In the genomic region with DNA sequence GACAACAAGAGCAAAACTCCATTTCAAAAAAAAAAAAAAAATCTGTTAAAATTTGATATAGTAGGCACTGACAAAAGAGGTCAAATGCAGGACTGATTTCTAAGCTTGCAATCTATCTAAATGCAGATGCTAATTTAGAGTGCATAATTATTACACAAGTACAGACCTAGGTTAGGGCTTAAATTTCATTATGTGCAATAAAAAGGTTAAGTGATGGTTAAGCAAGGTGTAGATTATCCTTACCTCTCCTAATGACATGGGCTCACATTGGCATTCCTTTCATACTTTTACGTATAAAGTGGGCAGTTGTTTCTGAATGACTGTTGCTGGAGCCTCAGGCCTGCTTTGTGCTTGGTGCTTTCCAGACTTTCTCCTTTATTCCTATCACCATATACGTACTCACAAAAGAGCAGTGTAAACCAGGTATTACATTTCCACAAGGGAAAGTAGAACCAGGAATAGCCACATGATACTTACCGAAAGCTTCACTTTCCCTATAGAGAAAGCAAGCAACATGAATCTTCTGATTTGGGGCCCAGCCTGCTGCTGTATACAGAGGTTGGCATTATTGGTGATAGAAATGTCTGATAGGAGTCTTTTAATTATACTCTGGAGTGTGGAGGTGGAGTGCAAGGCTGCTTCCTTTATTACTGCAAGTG, we compare ENCODE assay signal across 16 cellular contexts. TPM values are rescaled to one million over a fixed set of nuclear protein-coding genes. Genes with fewer than 3 reads are reported as not detected.
A peak's percentile ranks its signal among the peaks of the same experiment; 100 is the strongest.
DNase-seq lines count a peak whose midpoint lies in the region; ATAC-seq and TF ChIP-seq lines count a peak whose summit lies in the region.
"Had no signal": no experiment of that assay in that cellular context is flagged by ENCODE, and none has a peak within 500 bp of the region (broad histone marks: within the 10 kb centered on the region; RNA-seq: fewer than 3 reads in every experiment).

No MANE protein-coding gene starts in this region.

- no peak overlapping the region for H3K27ac Mint-ChIP-seq in MCF 10A (ENCODE audit: low read depth, unreplicated experiment)
- H3K27ac Mint-ChIP-seq in T-helper 2 cell treated with Interferon-gamma antibody and Interleukin-4, amounts not matched to agents 5 μg/mL and 100 μg/mL, for 36 hours: peak overlapping the region; percentile 72

- peaks cover 64% of the 10 kb centered on the region for H3K79me2 ChIP-seq in fibroblast of lung (ENCODE audit: control insufficient read depth, insufficient read depth, low read length)

- H3K4me1 ChIP-seq in breast epithelium (peaks cover 3 to 25% of the 10 kb centered on the region in 2 donors), fibroblast of lung (ENCODE audit: control insufficient read depth, extremely low read depth, insufficient read depth, low read length) (peaks cover 11% of the 10 kb centered on the region), BE2C (peaks cover 5% of the 10 kb centered on the region)

- peaks cover 67% of the 10 kb centered on the region for H3K36me3 Mint-ChIP-seq in MCF 10A (ENCODE audit: insufficient read depth, unreplicated experiment)
- H3K36me3 Mint-ChIP-seq in T-helper 2 cell treated with Interferon-gamma antibody and Interleukin-4, amounts not matched to agents 5 μg/mL and 100 μg/mL, for 36 hours (ENCODE audit: low read depth): peaks cover 27% of the 10 kb centered on the region

- no peaks in the 10 kb centered on the region for H3K9me3 Mint-ChIP-seq in MCF 10A (ENCODE audit: unreplicated experiment)
- no peaks in the 10 kb centered on the region for H3K9me3 Mint-ChIP-seq in T-helper 2 cell treated with Interferon-gamma antibody and Interleukin-4, amounts not matched to agents 5 μg/mL and 100 μg/mL, for 36 hours

- H3K27me3 Mint-ChIP-seq in MCF 10A (ENCODE audit: insufficient read depth, unreplicated experiment): no peaks in the 10 kb centered on the region
- no peaks in the 10 kb centered on the region for H3K27me3 Mint-ChIP-seq in T-helper 2 cell treated with Interferon-gamma antibody and Interleukin-4, amounts not matched to agents 5 μg/mL and 100 μg/mL, for 36 hours (ENCODE audit: low read depth)

- ATAC-seq in left lobe of liver (no peak), HG03139 (IDR thresholded peaks at IDR 0.05; ENCODE audit: unreplicated experiment) (no peak)
- ATAC-seq: lower lobe of right lung had no signal

- TF ChIP-seq CTCF in MCF 10A (IDR thresholded peaks at IDR 0.05; ENCODE audit: unreplicated experiment) (no peak), breast epithelium (IDR thresholded peaks at IDR 0.05) (no peak), fibroblast of lung (conservative IDR thresholded peaks at IDR 0.05 in 1 of 2, IDR thresholded peaks at IDR 0.05 in 1 of 2; ENCODE audit: low read depth in 1 of 2, low read length in 2 of 2) (no peak), BE2C (IDR thresholded peaks at IDR 0.05; ENCODE audit: low read depth, low read length) (no peak)

- H3K27me3 ChIP-seq in breast epithelium (no peaks in the 10 kb centered on the region), fibroblast of lung (ENCODE audit: control insufficient read depth, insufficient read depth, low read length) (no peaks in the 10 kb centered on the region), BE2C (no peaks in the 10 kb centered on the region)
- H3K27me3 ChIP-seq: upper lobe of left lung had no signal

- H3K9ac ChIP-seq in fibroblast of lung (ENCODE audit: insufficient read depth, low read length): no peak overlapping the region
- H3K9ac ChIP-seq: KMS-11 had no signal

- no TSS peak for BruUV-seq in MCF 10A (replicated peaks; lab: Mats Ljungman, UMichigan)

- H3K4me3 Mint-ChIP-seq in MCF 10A (ENCODE audit: unreplicated experiment): peak overlapping the region; percentile 99
- H3K4me3 Mint-ChIP-seq in T-helper 2 cell treated with Interferon-gamma antibody and Interleukin-4, amounts not matched to agents 5 μg/mL and 100 μg/mL, for 36 hours: peak overlapping the region; percentile 57

- DNase-seq in MCF 10A (ENCODE audit: unreplicated experiment) (no peak), breast epithelium (ENCODE audit: low spot score in 2 of 2) (no peak), fibroblast of lung (ENCODE audit: low read depth in 2 of 2) (no peak), BE2C (no peak), left lobe of liver (ENCODE audit: low spot score) (no peak), COR-L47 (lab: John Stamatoyannopoulos, UW) (no peak)
- DNase-seq in T-helper 2 cell treated with Interferon-gamma antibody and Interleukin-4, amounts not matched to agents 5 μg/mL and 100 μg/mL, for 36 hours (ENCODE audit: low spot score): no peak
- DNase-seq: activated CD8-positive, alpha-beta memory T cell treated with anti-CD3 and anti-CD28 coated beads for 24 hours; amygdala; EL; lower lobe of right lung; NCI-H1694; NCI-H510A treated with DMSO at 0.1 percent for 48 hours; upper lobe of left lung had no signal

- no peaks in the 10 kb centered on the region for H3K9me3 ChIP-seq in breast epithelium
- H3K9me3 ChIP-seq in fibroblast of lung (ENCODE audit: control insufficient read depth, insufficient read depth, low read depth, low read length): no peaks in the 10 kb centered on the region
- H3K9me3 ChIP-seq in BE2C: no peaks in the 10 kb centered on the region
- H3K9me3 ChIP-seq: lower lobe of right lung, upper lobe of left lung had no signal

- H3K27ac ChIP-seq in breast epithelium (no peak overlapping the region), fibroblast of lung (ENCODE audit: insufficient read depth, low read length) (no peak overlapping the region)
- H3K27ac ChIP-seq: KMS-11, lower lobe of right lung, upper lobe of left lung had no signal

- no peaks in the 10 kb centered on the region for H4K20me1 ChIP-seq in fibroblast of lung (ENCODE audit: control insufficient read depth, extremely low read depth, insufficient read depth, low read length)

- TF ChIP-seq POLR2A in breast epithelium (IDR thresholded peaks at IDR 0.05): no peak

- H2AFZ ChIP-seq in fibroblast of lung (ENCODE audit: low read length): no peak overlapping the region

- POLR2A ChIA-PET in MCF 10A (lab: Yijun Ruan, JAX): interaction anchor here (0.9 to 9.9 kb wide), 6 partner anchors 6 to 49 kb away, joined by 4 to 202 read pairs (median 13); a partner anchor contains a TSS

- H3K4me2 ChIP-seq in fibroblast of lung (ENCODE audit: extremely low read depth, insufficient read depth, low read length): peak overlapping the region; percentile 4

- intact Hi-C loops in MCF 10A (cut with micrococcal nuclease) (no loop called here), breast epithelium (cut with DNase I; ENCODE audit: low total_unique reads) (no loop called here)

- H3K4me3 ChIP-seq in breast epithelium: no peak overlapping the region
- no peak overlapping the region for H3K4me3 ChIP-seq in fibroblast of lung (replicated peaks in 1 of 4; ENCODE audit: control extremely low read depth in 1 of 4, insufficient read depth in 1 of 4, low read depth in 3 of 4, low read length in 4 of 4)
- H3K4me3 ChIP-seq in BE2C (ENCODE audit: low read depth, low read length): no peak overlapping the region
- H3K4me3 ChIP-seq: lower lobe of right lung, upper lobe of left lung had no signal

- H3K36me3 ChIP-seq in breast epithelium (no peaks in the 10 kb centered on the region), fibroblast of lung (ENCODE audit: control insufficient read depth, insufficient read depth, low read length) (peaks cover 5% of the 10 kb centered on the region), BE2C (peaks cover 9% of the 10 kb centered on the region)

- CTCF ChIA-PET in MCF 10A (lab: Yijun Ruan, JAX): interaction anchor here (0.6 to 1.0 kb wide), 3 partner anchors 25 to 107 kb away, joined by 3 to 4 read pairs (median 3); no protein-coding TSS in a partner anchor

- peaks cover 36% of the 10 kb centered on the region for H3K4me1 Mint-ChIP-seq in MCF 10A (ENCODE audit: insufficient read depth, unreplicated experiment)
- peaks cover 34% of the 10 kb centered on the region for H3K4me1 Mint-ChIP-seq in T-helper 2 cell treated with Interferon-gamma antibody and Interleukin-4, amounts not matched to agents 5 μg/mL and 100 μg/mL, for 36 hours (ENCODE audit: low read depth)

RNA-seq across cellular contexts. Expression of gene CHCHD1, which starts 2.2 kb away (rescaled TPM):
- 13.1 and 19.5 TPM in 2 replicates for total RNA-seq in MCF 10A (2022)
- total RNA-seq in breast epithelium: 10 to 100 TPM; 25.1 to 37.0 (median 29.9) TPM
- 16.2 and 21.3 TPM in 2 replicates for total RNA-seq in fibroblast of lung
- 31.0 and 35.8 TPM in 2 replicates for polyA plus RNA-seq in fibroblast of lung
- polyA plus RNA-seq in fibroblast of lung (2012): 58.3 and 68.8 TPM in 2 replicates
- polyA minus RNA-seq in fibroblast of lung (ENCODE audit: low replicate concordance): 1.6 and 6.2 TPM in 2 replicates
- 162 TPM for polyA plus RNA-seq in BE2C (2012; ENCODE audit: insufficient read depth, insufficient read length, low read depth)
- 14.1 TPM for total RNA-seq in left lobe of liver

RNA-seq across cellular contexts. Expression of gene ZSWIM8, which starts 5.7 kb away (rescaled TPM):
- total RNA-seq in MCF 10A (2022) (84.2 and 112 TPM in 2 replicates), breast epithelium (10 to 100 TPM; 79.2 to 87.8 (median 84.2) TPM), fibroblast of lung (47.0 and 60.9 TPM in 2 replicates), left lobe of liver (101 TPM)
- polyA plus RNA-seq in fibroblast of lung: 37.9 and 53.3 TPM in 2 replicates
- polyA plus RNA-seq in fibroblast of lung (2012): 52.0 and 60.9 TPM in 2 replicates
- 166 and 290 TPM in 2 replicates for polyA minus RNA-seq in fibroblast of lung (ENCODE audit: low replicate concordance)
- 61.2 TPM for polyA plus RNA-seq in BE2C (2012; ENCODE audit: insufficient read depth, insufficient read length, low read depth)

RNA-seq across cellular contexts. Expression of gene NDST2, which starts 31.7 kb away (rescaled TPM):
- 22.9 and 25.2 TPM in 2 replicates for total RNA-seq in MCF 10A (2022)
- total RNA-seq in breast epithelium: 10 to 100 TPM; 30.7 to 37.7 (median 33.8) TPM
- total RNA-seq in fibroblast of lung: 10.5 and 12.6 TPM in 2 replicates
- polyA plus RNA-seq in fibroblast of lung: 15.2 and 17.9 TPM in 2 replicates
- 15.3 and 17.8 TPM in 2 replicates for polyA plus RNA-seq in fibroblast of lung (2012)
- 16.0 and 38.4 TPM in 2 replicates for polyA minus RNA-seq in fibroblast of lung (ENCODE audit: low replicate concordance)
- polyA plus RNA-seq in BE2C (2012; ENCODE audit: insufficient read depth, insufficient read length, low read depth): 35.6 TPM
- 11.5 TPM for total RNA-seq in left lobe of liver

RNA-seq across cellular contexts. Expression of gene SEC24C, which starts 35.5 kb away (rescaled TPM):
- total RNA-seq in MCF 10A (2022) (78.0 and 97.9 TPM in 2 replicates), breast epithelium (10 to 100 TPM; 33.9 to 57.7 (median 50.1) TPM), fibroblast of lung (42.9 and 58.0 TPM in 2 replicates), left lobe of liver (38.5 TPM)
- 60.4 and 63.4 TPM in 2 replicates for polyA plus RNA-seq in fibroblast of lung
- polyA plus RNA-seq in fibroblast of lung (2012): 56.0 and 63.2 TPM in 2 replicates
- polyA minus RNA-seq in fibroblast of lung (ENCODE audit: low replicate concordance): 269 and 448 TPM in 2 replicates
- 118 TPM for polyA plus RNA-seq in BE2C (2012; ENCODE audit: insufficient read depth, insufficient read length, low read depth)
